ENCODE assay signal across 15 cellular contexts in the genomic region with DNA sequence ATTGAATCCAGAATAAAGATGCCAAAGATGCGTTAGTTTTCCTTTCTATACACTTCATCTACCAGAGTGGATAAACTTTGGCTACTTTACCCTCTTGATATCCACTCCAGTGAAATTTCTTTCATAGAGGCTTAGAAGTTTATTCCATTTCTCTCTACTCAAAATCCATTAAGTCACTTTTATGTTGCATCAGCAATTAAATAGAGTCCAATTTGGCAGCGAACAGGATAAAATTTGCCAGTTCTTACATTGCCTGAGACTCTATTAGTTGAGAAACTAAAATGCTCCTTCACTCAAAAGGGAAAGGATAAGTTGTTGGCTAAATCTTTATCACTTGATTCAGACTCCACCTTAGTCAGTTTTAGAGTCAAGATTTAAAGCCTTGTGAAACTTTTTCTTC. TPM values are rescaled to one million over a fixed set of nuclear protein-coding genes. Genes with fewer than 3 reads are reported as not detected.
A peak's percentile ranks its signal among the peaks of the same experiment; 100 is the strongest.
DNase-seq lines count a peak whose midpoint lies in the region; ATAC-seq and TF ChIP-seq lines count a peak whose summit lies in the region.
"Had no signal": no experiment of that assay in that cellular context is flagged by ENCODE, and none has a peak within 500 bp of the region (broad histone marks: within the 10 kb centered on the region; RNA-seq: fewer than 3 reads in every experiment).

No MANE protein-coding gene starts in this region.

- no peaks in the 10 kb centered on the region for H3K4me1 ChIP-seq in IMR-90 (ENCODE audit: control insufficient read depth, insufficient read depth, low read length)
- H3K4me1 ChIP-seq in OCI-LY3 (ENCODE audit: low read length), result peaks cover 13% of the 10 kb centered on the region
- H3K4me1 ChIP-seq in H9 (ENCODE audit: insufficient read depth, low read length), result no peaks in the 10 kb centered on the region

- H3K4me1 Mint-ChIP-seq in H9, result no peaks in the 10 kb centered on the region
- H3K4me1 Mint-ChIP-seq: CD14-positive monocyte had no signal

- dilution Hi-C loops in IMR-90 (cut with HindIII; ENCODE audit: low sequenced_read_pairs, unreplicated experiment), result no loop called here

- no peak overlapping the region for H2BK12ac ChIP-seq in H9 (ENCODE audit: insufficient read length, low read depth, low read length)

- no peaks in the 10 kb centered on the region for H3K9me3 ChIP-seq in IMR-90 (ENCODE audit: control insufficient read depth, insufficient read depth, low read length)
- H3K9me3 ChIP-seq in OCI-LY3 (ENCODE audit: insufficient read depth, low read length), result no peaks in the 10 kb centered on the region
- no peaks in the 10 kb centered on the region for H3K9me3 ChIP-seq in H9 (ENCODE audit: control insufficient read depth, low read depth, low read length)

- TF ChIP-seq POLR2A in IMR-90 (IDR thresholded peaks at IDR 0.05; ENCODE audit: low read depth, low read length), result no peak

- H3K9me1 ChIP-seq in IMR-90 (ENCODE audit: insufficient read depth, low read length), result no peaks in the 10 kb centered on the region

- H3K27ac ChIP-seq in IMR-90 (ENCODE audit: insufficient read depth, low read length) (no peak overlapping the region), OCI-LY3 (ENCODE audit: low read length) (no peak overlapping the region), H9 (ENCODE audit: insufficient read length, low read depth, low read length) (no peak overlapping the region)
- H3K27ac ChIP-seq: HL-60, KMS-11 had no signal

- H3K4me3 ChIP-seq in IMR-90 (ENCODE audit: insufficient read depth, low read depth, low read length) (no peak overlapping the region), OCI-LY3 (ENCODE audit: low read length) (no peak overlapping the region), fibroblast of the aortic adventitia (ENCODE audit: low read depth, low read length) (no peak overlapping the region)

- no peak overlapping the region for H2BK120ac ChIP-seq in IMR-90 (ENCODE audit: low read depth, low read length)
- no peak overlapping the region for H2BK120ac ChIP-seq in H9 (ENCODE audit: low read depth, low read length, poor library complexity, severe bottlenecking)

- H3K14ac ChIP-seq in IMR-90 (replicated peaks; ENCODE audit: low read depth, low read length) (no peak overlapping the region), H9 (ENCODE audit: insufficient read depth, low read length) (no peak overlapping the region)

- H3K27me3 ChIP-seq in IMR-90 (ENCODE audit: control insufficient read depth, insufficient read depth, low read length) (no peaks in the 10 kb centered on the region), OCI-LY3 (ENCODE audit: low read depth, low read length) (no peaks in the 10 kb centered on the region), H9 (ENCODE audit: insufficient read depth, low read length) (no peaks in the 10 kb centered on the region)

- H3K18ac ChIP-seq in IMR-90 (ENCODE audit: low read depth, low read length), result no peak overlapping the region
- H3K18ac ChIP-seq in H9 (ENCODE audit: insufficient read length, low read depth, low read length), result no peak overlapping the region

- H4K8ac ChIP-seq in IMR-90 (ENCODE audit: low read depth in 2 of 2, low read length in 2 of 2), result no peak overlapping the region
- no peak overlapping the region for H4K8ac ChIP-seq in H9 (replicated peaks; ENCODE audit: insufficient read length, low read depth, low read length)

- intact Hi-C loops in IMR-90 (cut with micrococcal nuclease), result no loop called here

- H4K20me1 ChIP-seq in IMR-90 (ENCODE audit: insufficient read depth, low read length) (no peaks in the 10 kb centered on the region; the same call in none of the 2 replicates), OCI-LY3 (ENCODE audit: insufficient read depth, low read length) (no peaks in the 10 kb centered on the region), H9 (ENCODE audit: control insufficient read depth, insufficient read depth, insufficient read length) (no peaks in the 10 kb centered on the region)

- CTCF ChIA-PET in IMR-90 (lab: Yijun Ruan, JAX), result interaction anchor here (1.2 kb wide), 1 partner anchor 34 kb away, joined by 6 read pairs; no protein-coding TSS in a partner anchor

- H3T11ph ChIP-seq in H9 (ENCODE audit: low read length), result no peak overlapping the region

- no peak for TF ChIP-seq CTCF in IMR-90 (conservative IDR thresholded peaks at IDR 0.05; ENCODE audit: low read depth, low read length)
- no peak for TF ChIP-seq CTCF in OCI-LY3 (IDR thresholded peaks at IDR 0.05; ENCODE audit: low read depth, low read length)
- no peak for TF ChIP-seq CTCF in fibroblast of the aortic adventitia (IDR thresholded peaks at IDR 0.05; ENCODE audit: insufficient read depth, low read length)
- TF ChIP-seq CTCF in H9 (conservative IDR thresholded peaks at IDR 0.05), result no peak

- no peak overlapping the region for H2BK20ac ChIP-seq in IMR-90 (ENCODE audit: low read depth, low read length)
- no peak overlapping the region for H2BK20ac ChIP-seq in H9 (ENCODE audit: low read depth, low read length, poor library complexity, severe bottlenecking)

- POLR2A ChIA-PET in IMR-90 (lab: Charles Lee; ENCODE audit: unreplicated experiment), result no interaction called here

- H3K23ac ChIP-seq in IMR-90 (ENCODE audit: low read depth, low read length) (no peak overlapping the region), H9 (ENCODE audit: insufficient read length, low read depth, low read length) (no peak overlapping the region)

- no TSS peak for BruUV-seq in IMR-90 (replicated peaks; lab: Mats Ljungman, UMichigan)

- peaks cover 2 to 15% (median 6%) of the 10 kb centered on the region in 3 experiments for H3K36me3 Mint-ChIP-seq in H9 (ENCODE audit: insufficient read depth in 1 of 3, low read depth in 3 of 3)

- H2AK5ac ChIP-seq in IMR-90 (ENCODE audit: low read depth, low read length) (no peak overlapping the region), H9 (ENCODE audit: insufficient read length, low read length) (no peak overlapping the region)

- H2BK5ac ChIP-seq in IMR-90 (ENCODE audit: low read depth, low read length, poor library complexity, severe bottlenecking) (no peak overlapping the region), H9 (ENCODE audit: insufficient read length, low read length) (no peak overlapping the region)

- no peak overlapping the region for H4K5ac ChIP-seq in IMR-90 (ENCODE audit: low read depth, low read length)
- no peak overlapping the region for H4K5ac ChIP-seq in H9 (ENCODE audit: insufficient read length, low read depth, low read length)

- H3K56ac ChIP-seq in IMR-90 (ENCODE audit: extremely low read depth, insufficient read depth, low read length) (no peak overlapping the region), H9 (ENCODE audit: insufficient read length, low read depth, low read length) (no peak overlapping the region)

- ATAC-seq in IMR-90 (ENCODE audit: low read depth) (no peak), GM19395 (IDR thresholded peaks at IDR 0.05; ENCODE audit: unreplicated experiment) (no peak)

- H3K4me2 ChIP-seq in IMR-90 (ENCODE audit: low read depth, low read length), result no peak overlapping the region
- H3K4me2 ChIP-seq in OCI-LY3 (ENCODE audit: low read length), result peak overlapping the region; percentile 21; the same call in 1 of the 2 replicates
- no peak overlapping the region for H3K4me2 ChIP-seq in H9 (ENCODE audit: insufficient read depth, insufficient read length, low read length)
- H3K4me2 ChIP-seq: KMS-11 had no signal

- no peaks in the 10 kb centered on the region for H3K23me2 ChIP-seq in H9 (ENCODE audit: insufficient read length, low read depth, low read length, poor library complexity, severe bottlenecking)

- peaks cover 10% of the 10 kb centered on the region for H3K79me2 ChIP-seq in OCI-LY3 (ENCODE audit: low read length)
- no peaks in the 10 kb centered on the region for H3K79me2 ChIP-seq in H9 (ENCODE audit: insufficient read depth, low read length)

- H4K91ac ChIP-seq in IMR-90 (ENCODE audit: insufficient read depth, low read depth, low read length) (no peak overlapping the region), H9 (ENCODE audit: insufficient read length, low read depth, low read length) (no peak overlapping the region)

- H3K9ac ChIP-seq in IMR-90 (ENCODE audit: low read depth, low read length) (no peak overlapping the region), OCI-LY3 (ENCODE audit: low read length) (no peak overlapping the region), H9 (ENCODE audit: extremely low read depth, insufficient read length, low read length) (no peak overlapping the region)
- H3K9ac ChIP-seq: KMS-11 had no signal

- no peaks in the 10 kb centered on the region for H3K27me3 Mint-ChIP-seq in H9 (ENCODE audit: low read depth)
- H3K27me3 Mint-ChIP-seq: CD8-positive, alpha-beta memory T cell had no signal

- H2AFZ ChIP-seq in IMR-90 (replicated peaks; ENCODE audit: low read length, poor library complexity) (no peak overlapping the region), OCI-LY3 (ENCODE audit: low read depth, low read length) (no peak overlapping the region), H9 (ENCODE audit: low read length) (no peak overlapping the region)

- no peak overlapping the region for H2BK15ac ChIP-seq in IMR-90 (ENCODE audit: low read depth, low read length)
- H2BK15ac ChIP-seq in H9 (ENCODE audit: low read depth, low read length), result no peak overlapping the region

- in situ Hi-C loops in IMR-90 (cut with MboI; ENCODE audit: low sequenced_read_pairs), result no loop called here

- TF ChIP-seq RAD21 in IMR-90 (IDR thresholded peaks at IDR 0.05; ENCODE audit: low read length), result no peak

- peaks cover 7 to 14% of the 10 kb centered on the region in 2 experiments; a peak in 3 of 4 replicates for H3K79me1 ChIP-seq in IMR-90 (ENCODE audit: low read depth in 1 of 2, low read length in 2 of 2)
- H3K79me1 ChIP-seq in H9 (ENCODE audit: insufficient read depth, low read depth, low read length, poor library complexity, severe bottlenecking), result no peaks in the 10 kb centered on the region

- no peak overlapping the region for H3K27ac Mint-ChIP-seq in H9
- H3K27ac Mint-ChIP-seq: CD14-positive monocyte; CD8-positive, alpha-beta memory T cell; HFFc6 had no signal

- no peak overlapping the region for H3K4me3 Mint-ChIP-seq in H9
- H3K4me3 Mint-ChIP-seq: CD14-positive monocyte; CD8-positive, alpha-beta memory T cell; HFFc6 had no signal

- WGBS in IMR-90 (ENCODE audit: extremely low coverage in 2 of 2, insufficient read length in 1 of 2), 2 experiments, result 100% methylated on average over 1 of the region's 2 CpGs; no CpG with 5 or more reads in 1 of the 2 experiments
- WGBS in H9 (ENCODE audit: extremely low coverage, insufficient read length, low lambda C conversion rate), result no CpG with 5 or more reads among the region's 2 CpGs

- H3K4ac ChIP-seq in IMR-90 (ENCODE audit: low read depth, low read length) (no peak overlapping the region), H9 (ENCODE audit: low read depth, low read length) (no peak overlapping the region)

- H3K36me3 ChIP-seq in IMR-90 (ENCODE audit: control insufficient read depth, insufficient read depth, low read length) (peaks cover under 1% of the 10 kb centered on the region; the same call in 1 of the 2 replicates), OCI-LY3 (replicated peaks; ENCODE audit: low read depth, low read length) (peaks cover 2% of the 10 kb centered on the region)

- peaks cover 4 to 16% of the 10 kb centered on the region in 2 experiments; a peak in 4 of 5 replicates for H3K9me3 Mint-ChIP-seq in H9

- peak; percentile 91 for DNase-seq in DMS79 (lab: John Stamatoyannopoulos, UW)
- DNase-seq in IMR-90, result no peak
- DNase-seq in fibroblast of the aortic adventitia (ENCODE audit: low read depth), result peak; percentile 27
- no peak for DNase-seq in stimulated activated CD4-positive, alpha-beta T cell treated with anti-CD3 and anti-CD28 coated beads, Interleukin-1b, Interleukin-23, amount 100 ng/mL, for 48 hours
- DNase-seq in H9, result no peak
- DNase-seq: CD8-positive, alpha-beta memory T cell; DMS53; GOT3; HCEC 1CT; HFFc6 had no signal

- H2AK9ac ChIP-seq in IMR-90 (replicated peaks; ENCODE audit: low read depth, low read length, poor library complexity), result no peak overlapping the region

RNA-seq across cellular contexts. Expression of a gene that starts 57.9 kb away (rescaled TPM):
- total RNA-seq in IMR-90 (2012; rRNA removed) (52.5 and 83.3 TPM in 2 replicates), fibroblast of the aortic adventitia (ENCODE audit: low replicate concordance) (53.6 and 54.0 TPM in 2 replicates), H9 (2021) (45.4 and 51.4 TPM in 2 replicates)
- polyA plus RNA-seq in IMR-90 (2012; rRNA removed), result 54.4 and 59.1 TPM in 2 replicates
- 32.3 and 41.6 TPM in 2 replicates for polyA plus RNA-seq in IMR-90 (2012; cell fraction: cytosol; rRNA removed)
- polyA plus RNA-seq in IMR-90 (2012; cell fraction: nucleus; rRNA removed; ENCODE audit: low replicate concordance), result 95.2 and 130 TPM in 2 replicates

Comparison
In these comparisons a context has a peak if more than half of its experiments do, and no peak if none do; other contexts are left out.
1. DNase-seq: peak in DMS79 (single experiment) and fibroblast of the aortic adventitia (single experiment); none in IMR-90 (single experiment), stimulated activated CD4-positive, alpha-beta T cell treated with anti-CD3 and anti-CD28 coated beads, Interleukin-1b, Interleukin-23, amount 100 ng/mL, for 48 hours (single experiment) and H9 (single experiment).